Comparison of ENCODE assay signal across 13 cellular contexts in genomic region chr17:64016974-64017373, GRCh38. TPM values are rescaled to one million over a fixed set of nuclear protein-coding genes. Genes with fewer than 3 reads are reported as not detected.
DNase-seq lines count a peak whose midpoint lies in the region; ATAC-seq and TF ChIP-seq lines count a peak whose summit lies in the region.
"Had no signal": no experiment of that assay in that cellular context is flagged by ENCODE, and none has a peak within 500 bp of the region (broad histone marks: within the 10 kb centered on the region; RNA-seq: fewer than 3 reads in every experiment).

No MANE protein-coding gene starts in this region.

- no peaks in the 10 kb centered on the region for H3K27me3 ChIP-seq in heart right ventricle
- H3K27me3 ChIP-seq in upper lobe of left lung, result no peaks in the 10 kb centered on the region

- WGBS in heart right ventricle, 2 donors, result 72 to 74% methylated on average over 3 of the region's 3 CpGs
- 27 to 50% methylated on average over 3 of the region's 3 CpGs for WGBS in upper lobe of left lung, 2 donors

- intact Hi-C loops in heart right ventricle (cut with DNase I), result loop anchor here in 1 of 10 donors (5.0 kb wide), 1 partner anchor 100 kb away; the partner anchor contains the start of gene GH1
- intact Hi-C loops in left ventricle myocardium superior (cut with micrococcal nuclease), result no loop called here
- intact Hi-C loops in posterior vena cava (cut with DNase I), result no loop called here

- no peaks in the 10 kb centered on the region for H3K9me3 Mint-ChIP-seq in immature natural killer cell

- H3K4me3 ChIP-seq in heart right ventricle (peak overlapping the region in 7 of 10 donors; percentile 18 to 70 (median 29)), upper lobe of left lung (peak overlapping the region in 2 of 4 donors; percentile 1 to 7)
- H3K4me3 ChIP-seq: lung had no signal

- peak overlapping the region; percentile 100 for H3K27ac Mint-ChIP-seq in T-helper 17 cell
- peak overlapping the region; percentile 98 to 100 (median 100) for H3K27ac Mint-ChIP-seq in immature natural killer cell

- no peaks in the 10 kb centered on the region for H3K27me3 Mint-ChIP-seq in T-helper 17 cell
- H3K27me3 Mint-ChIP-seq in immature natural killer cell (ENCODE audit: low read depth in 3 of 3), result peaks cover 17 to 26% (median 17%) of the 10 kb centered on the region in 3 donors

- H3K27ac ChIP-seq in heart right ventricle (peak overlapping the region; percentile 4 to 97 (median 80)), upper lobe of left lung (peak overlapping the region; percentile 44 to 79 (median 62))

- H3K4me3 Mint-ChIP-seq in T-helper 17 cell (peak overlapping the region; percentile 90), immature natural killer cell (peak overlapping the region; percentile 86 to 97 (median 89))

- TF ChIP-seq EP300 in upper lobe of left lung (IDR thresholded peaks at IDR 0.05), result no peak

- H3K4me1 ChIP-seq in heart right ventricle, result peaks cover 0 to 65% (median 28%) of the 10 kb centered on the region in 9 donors
- H3K4me1 ChIP-seq in upper lobe of left lung, result peaks cover 23 to 42% (median 26%) of the 10 kb centered on the region in 4 donors

- no peak for ATAC-seq in heart right ventricle
- no peak for ATAC-seq in left ventricle myocardium superior
- no peak for ATAC-seq in T-helper 17 cell
- no peak for ATAC-seq in upper lobe of left lung (ENCODE audit: low FRiP score in 2 of 2)

- H3K36me3 ChIP-seq in heart right ventricle (peaks cover 0 to 3% (median 0%) of the 10 kb centered on the region in 9 donors), upper lobe of left lung (no peaks in the 10 kb centered on the region)

- DNase-seq in heart right ventricle (no peak), left ventricle myocardium superior (no peak), T-helper 17 cell (no peak), immature natural killer cell (no peak), upper lobe of left lung (no peak), mucosa of gallbladder (ENCODE audit: low spot score) (no peak), posterior vena cava (ENCODE audit: low spot score) (no peak), glomerular visceral epithelial cell (ENCODE audit: extremely low spot score) (no peak)
- DNase-seq: activated CD4-positive, alpha-beta T cell treated with anti-CD3 and anti-CD28 coated beads for 1 hour; H7; NCI-H2171; nucleus accumbens had no signal

- TF ChIP-seq CTCF in heart right ventricle (IDR thresholded peaks at IDR 0.05) (no peak), upper lobe of left lung (IDR thresholded peaks at IDR 0.05) (no peak)

- no peaks in the 10 kb centered on the region for H3K9me3 ChIP-seq in heart right ventricle
- H3K9me3 ChIP-seq in T-helper 17 cell (ENCODE audit: control insufficient read depth, low read length, poor library complexity, severe bottlenecking), result no peaks in the 10 kb centered on the region
- no peaks in the 10 kb centered on the region for H3K9me3 ChIP-seq in upper lobe of left lung

- H3K4me1 Mint-ChIP-seq in T-helper 17 cell (peaks cover 38% of the 10 kb centered on the region), immature natural killer cell (peaks cover 75 to 89% of the 10 kb centered on the region in 2 donors)

- no peak for TF ChIP-seq POLR2A in upper lobe of left lung (IDR thresholded peaks at IDR 0.05)

- H3K36me3 Mint-ChIP-seq in T-helper 17 cell (ENCODE audit: low read depth) (no peaks in the 10 kb centered on the region), immature natural killer cell (peaks cover under 1 to 5% (median 4%) of the 10 kb centered on the region in 3 donors)

RNA-seq across cellular contexts. Expression of gene ICAM2, which starts 3.5 kb away (rescaled TPM):
- total RNA-seq in heart right ventricle (10 to 100 TPM; 25.2 to 70.2 (median 32.4) TPM), left ventricle myocardium superior (30.6 TPM), T-helper 17 cell (100 to 1,000 TPM; 113 to 115 TPM), upper lobe of left lung (100 to 1,000 TPM in 3 of 6 donors, 10 to 100 TPM in 3; 27.2 to 114 (median 82.0) TPM), mucosa of gallbladder (14.8 TPM), posterior vena cava (10 to 100 TPM; 26.7 to 36.4 TPM)
- polyA plus RNA-seq in heart right ventricle (100 to 1,000 TPM in 1 of 2 donors, 10 to 100 TPM in 1; 83.9 to 117 TPM), immature natural killer cell (100 to 1,000 TPM; 327 to 535 (median 329) TPM)

RNA-seq across cellular contexts. Expression of gene PRR29, which starts 18.8 kb away (rescaled TPM):
- under 1 TPM in 6 of 10 donors, not detected in 4; 0.21 to 0.44 (median 0.29) TPM for total RNA-seq in heart right ventricle
- under 1 TPM; 0.29 to 0.66 TPM for polyA plus RNA-seq in heart right ventricle
- 0.20 TPM for total RNA-seq in left ventricle myocardium superior
- total RNA-seq in T-helper 17 cell, result 1 to 10 TPM; 1.7 to 3.3 TPM
- 1 to 10 TPM; 5.0 to 6.8 (median 5.5) TPM for polyA plus RNA-seq in immature natural killer cell
- total RNA-seq in upper lobe of left lung, result 10 to 100 TPM in 3 of 6 donors, 1 to 10 TPM in 2, under 1 TPM in 1; 0.97 to 30.1 (median 12.1) TPM
- 0.26 TPM for total RNA-seq in mucosa of gallbladder
- total RNA-seq in posterior vena cava, result under 1 TPM; 0.29 to 0.69 TPM

RNA-seq across cellular contexts. Expression of gene SCN4A, which starts 44.3 kb away (rescaled TPM):
- 1 to 10 TPM in 1 of 10 donors, under 1 TPM in 9; 0.19 to 2.4 (median 0.53) TPM for total RNA-seq in heart right ventricle
- polyA plus RNA-seq in heart right ventricle, result 1 to 10 TPM in 1 of 2 donors, under 1 TPM in 1; 0.33 to 2.9 TPM
- total RNA-seq in left ventricle myocardium superior, result 0.32 TPM
- under 1 TPM; 0.02 to 0.16 TPM for total RNA-seq in T-helper 17 cell
- under 1 TPM in 1 of 3 donors, not detected in 2; 0.02 TPM for polyA plus RNA-seq in immature natural killer cell
- total RNA-seq in upper lobe of left lung, result under 1 TPM in 3 of 6 donors, not detected in 3; under 0.01 to 0.44 (median 0.20) TPM
- 1.2 TPM for total RNA-seq in mucosa of gallbladder
- total RNA-seq in posterior vena cava, result 1 to 10 TPM in 1 of 2 donors, under 1 TPM in 1; 0.76 to 2.2 TPM
